Comparison of ENCODE assay signal across 7 cellular contexts in the genomic region with DNA sequence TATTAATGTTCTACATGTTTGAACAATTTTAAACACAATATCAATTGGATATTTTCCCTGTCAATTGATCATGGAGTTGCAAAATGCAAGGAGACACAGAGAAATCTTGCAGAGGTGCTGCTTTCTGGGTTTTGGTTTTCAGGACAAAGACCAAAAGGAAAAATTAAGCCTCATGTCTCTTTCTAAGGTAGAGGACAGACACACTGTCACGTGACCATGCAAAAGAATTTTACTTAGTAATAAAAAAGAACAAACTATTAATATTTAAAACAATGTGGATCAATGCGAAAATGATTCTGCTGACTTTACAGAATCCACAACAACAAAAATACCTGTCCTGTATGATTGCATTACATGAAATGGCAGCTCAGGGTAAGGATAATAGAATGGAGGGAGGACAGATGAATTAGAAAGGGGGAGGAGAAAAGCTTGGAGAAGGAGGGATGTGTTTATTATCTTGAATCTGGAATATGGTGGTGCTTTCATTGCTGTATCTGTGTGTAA.
"Had no signal": no experiment of that assay in that cellular context is flagged by ENCODE, and none has a peak within 500 bp of the region (broad histone marks: within the 10 kb centered on the region; RNA-seq: fewer than 3 reads in every experiment).

No MANE protein-coding gene starts in this region.

- H3K27ac Mint-ChIP-seq: IgD-negative memory B cell had no signal

- H3K4me2 ChIP-seq: KMS-11 had no signal

- H3K36me3 Mint-ChIP-seq: IgD-negative memory B cell had no signal

- H3K4me1 Mint-ChIP-seq: IgD-negative memory B cell had no signal

- DNase-seq: Karpas-422, KBM-7, KG1 had no signal

- H3K27me3 Mint-ChIP-seq: IgD-negative memory B cell had no signal

- H3K27ac ChIP-seq: HL-60, KMS-11 had no signal

- FAIRE-seq: HTR-8/SVneo had no signal

- H3K9ac ChIP-seq: KMS-11 had no signal
